Comparison of ENCODE assay signal across 8 cellular contexts in genomic region chr12:44875417-44875953, GRCh38. TPM values are rescaled to one million over a fixed set of nuclear protein-coding genes. Genes with fewer than 3 reads are reported as not detected.
DNase-seq lines count a peak whose midpoint lies in the region; ATAC-seq and TF ChIP-seq lines count a peak whose summit lies in the region.

No MANE protein-coding gene starts in this region.

- intact Hi-C loops in sigmoid colon (cut with DNase I), result no loop called here

- H3K36me3 ChIP-seq in right atrium auricular region, result no peaks in the 10 kb centered on the region
- no peaks in the 10 kb centered on the region for H3K36me3 ChIP-seq in sigmoid colon

- no peak for TF ChIP-seq EP300 in sigmoid colon (IDR thresholded peaks at IDR 0.05)

- no peak overlapping the region for H3K27ac ChIP-seq in right atrium auricular region
- no peak overlapping the region for H3K27ac ChIP-seq in sigmoid colon

- no peak for TF ChIP-seq POLR2A in sigmoid colon (IDR thresholded peaks at IDR 0.05)

- DNase-seq in GM10266 (ENCODE audit: extremely low spot score) (peak; percentile 22), NCI-H1092 treated with DMSO at 0.1 percent for 48 hours (lab: John Stamatoyannopoulos, UW) (peak; percentile 91), right atrium auricular region (ENCODE audit: low spot score) (no peak), sigmoid colon (no peak), SKM-1 treated with dmso at 0.1 percent for 144 hours (lab: John Stamatoyannopoulos, UW; ENCODE audit: unreplicated experiment) (no peak), SHP77 treated with DMSO at 0.1 percent for 48 hours (lab: John Stamatoyannopoulos, UW) (no peak)
- peak; percentile 2 for DNase-seq in activated effector memory CD4-positive, alpha-beta T cell treated with Interleukin-2 at 50 U/mL for 16 hours

- H3K4me1 ChIP-seq in right atrium auricular region (peaks cover 0 to 23% of the 10 kb centered on the region in 2 donors), sigmoid colon (peaks cover 0 to 26% (median 25%) of the 10 kb centered on the region in 4 donors)

- H3K9me3 ChIP-seq in right atrium auricular region (peaks cover 0 to 3% of the 10 kb centered on the region in 2 donors), sigmoid colon (no peaks in the 10 kb centered on the region)

- 1 to 3% methylated on average over 27 of the region's 27 CpGs for WGBS in sigmoid colon, 2 donors

- peak overlapping the region; percentile 43 to 50 for H3K4me3 ChIP-seq in right atrium auricular region
- H3K4me3 ChIP-seq in sigmoid colon, result peak overlapping the region; percentile 29 to 59 (median 53)

- peaks cover 6 to 10% of the 10 kb centered on the region in 2 donors for H3K27me3 ChIP-seq in right atrium auricular region
- peaks cover 0 to 51% (median 32%) of the 10 kb centered on the region in 3 donors for H3K27me3 ChIP-seq in sigmoid colon

- TF ChIP-seq CTCF in GM10266 (IDR thresholded peaks at IDR 0.05; ENCODE audit: control insufficient read depth, insufficient read depth, low read depth, missing control alignments), result no peak
- no peak for TF ChIP-seq CTCF in right atrium auricular region (IDR thresholded peaks at IDR 0.05)
- no peak for TF ChIP-seq CTCF in sigmoid colon (IDR thresholded peaks at IDR 0.05)

- ATAC-seq in GM19035 (IDR thresholded peaks at IDR 0.05; ENCODE audit: unreplicated experiment), result no peak

RNA-seq across cellular contexts. Expression of gene NELL2, which starts 0.6 kb away (rescaled TPM):
- total RNA-seq in right atrium auricular region (under 1 TPM; 0.31 to 0.52 TPM), sigmoid colon (10 to 100 TPM in 2 of 4 donors, 1 to 10 TPM in 2; 3.1 to 14.7 (median 7.5) TPM)
- 1 to 10 TPM in 1 of 3 donors, under 1 TPM in 2; 0.60 to 5.2 (median 0.69) TPM for polyA plus RNA-seq in sigmoid colon

Comparison
In these comparisons a context has a peak if more than half of its experiments do, and no peak if none do; other contexts are left out.
1. DNase-seq: peak in GM10266 (single experiment), NCI-H1092 treated with DMSO at 0.1 percent for 48 hours (single experiment) and activated effector memory CD4-positive, alpha-beta T cell treated with Interleukin-2 at 50 U/mL for 16 hours (single experiment); none in right atrium auricular region (single experiment), sigmoid colon (single experiment), SKM-1 treated with dmso at 0.1 percent for 144 hours (single experiment) and SHP77 treated with DMSO at 0.1 percent for 48 hours (single experiment).